5 cellular contexts compared by ENCODE assay signal in genomic region chr7:104059837-104060236, GRCh38.
DNase-seq lines count a peak whose midpoint lies in the region; ATAC-seq, FAIRE-seq and TF ChIP-seq lines count a peak whose summit lies in the region.
"Not testable (repeated sequence)": the region's sequence is repeated elsewhere in the genome, so short reads cannot be mapped to it uniquely, and the experiment has no call there.

No MANE protein-coding gene starts in this region.

- H3K9ac ChIP-seq in K562 (ENCODE audit: insufficient read depth in 1 of 2, low read depth in 2 of 2, low read length in 2 of 2); HepG2 (ENCODE audit: insufficient read depth, low read depth, low read length): not testable (repeated sequence)

- H3K36me3 ChIP-seq in Caco-2 (ENCODE audit: control insufficient read depth, insufficient read depth, low read length); K562 (ENCODE audit: control insufficient read depth, insufficient read depth, low read length); HepG2 (replicated peaks in 1 of 2; ENCODE audit: control insufficient read depth in 1 of 2, insufficient read depth in 2 of 2, low read length in 2 of 2): not testable (repeated sequence)

- H3K9me1 ChIP-seq in K562 (ENCODE audit: control insufficient read depth, insufficient read depth, low read length) = not testable (repeated sequence)

- not testable (repeated sequence) for DNase-seq in Caco-2; K562 (ENCODE audit: extremely low read depth in 1 of 4, low spot score in 3 of 4); HepG2 (ENCODE audit: low spot score)
- DNase-seq in M059J (ENCODE audit: low read depth) = peak; percentile 1
- peak; percentile 26 for DNase-seq in glomerular visceral epithelial cell (ENCODE audit: extremely low spot score)

- not testable (repeated sequence) for TF ChIP-seq EP300 in K562 (IDR thresholded peaks at IDR 0.05; ENCODE audit: low read length); HepG2 (IDR thresholded peaks at IDR 0.05; ENCODE audit: low read depth in 2 of 2, low read length in 2 of 2); HepG2 (CRISPR knock-in tag; IDR thresholded peaks at IDR 0.05; ENCODE audit: borderline replicate concordance)

- H3K27ac ChIP-seq in K562 (ENCODE audit: extremely low read depth, low read depth, low read length); HepG2 (ENCODE audit: extremely low read length, insufficient read depth, low read length): not testable (repeated sequence)

- H3K9me3 Mint-ChIP-seq in Caco-2 (ENCODE audit: unreplicated experiment) = peaks cover 29% of the 10 kb centered on the region

- H3K4me1 ChIP-seq in Caco-2 (peaks cover 11% of the 10 kb centered on the region), HepG2 (ENCODE audit: insufficient read depth, low read length) (peaks cover 64% of the 10 kb centered on the region)
- not testable (repeated sequence) for H3K4me1 ChIP-seq in K562 (replicated peaks in 1 of 2; ENCODE audit: control insufficient read depth in 2 of 2, insufficient read depth in 2 of 2, low read length in 2 of 2)

- not testable (repeated sequence) for H3K27me3 Mint-ChIP-seq in Caco-2 (ENCODE audit: insufficient read depth, unreplicated experiment)

- not testable (repeated sequence) for ATAC-seq in K562, HepG2

- BruUV-seq in Caco-2 (replicated peaks; lab: Mats Ljungman, UMichigan); K562 (replicated peaks; lab: Mats Ljungman, UMichigan); HepG2 (replicated peaks; lab: Mats Ljungman, UMichigan): not testable (repeated sequence)

- H3K36me3 Mint-ChIP-seq in Caco-2 (ENCODE audit: insufficient read depth, unreplicated experiment) = not testable (repeated sequence)

- WGBS in K562 (ENCODE audit: insufficient coverage, low coverage, missing lambda C conversion rate) = 20% methylated on average over 8 of the region's 8 CpGs
- WGBS in HepG2 (ENCODE audit: low lambda C conversion rate) = 75% methylated on average over 8 of the region's 8 CpGs

- 0 out of 2 replicates have a peak overlapping the region, but pooled peaks have one; percentile 3 for H2AFZ ChIP-seq in K562 (ENCODE audit: low read depth, low read length)
- not testable (repeated sequence) for H2AFZ ChIP-seq in HepG2 (ENCODE audit: low read length)

- H3K4me3 Mint-ChIP-seq in Caco-2 (ENCODE audit: unreplicated experiment) = not testable (repeated sequence)

- TF ChIP-seq RAD21 in K562 (CRISPR knock-in tag; conservative IDR thresholded peaks at IDR 0.05 in 1 of 2, IDR thresholded peaks at IDR 0.05 in 1 of 2); HepG2 (CRISPR knock-in tag; IDR thresholded peaks at IDR 0.05): not testable (repeated sequence)

- not testable (repeated sequence) for TF ChIP-seq CTCF in Caco-2 (IDR thresholded peaks at IDR 0.05; ENCODE audit: insufficient read depth in 1 of 2, low read depth in 1 of 2, low read length in 1 of 2, severe bottlenecking in 1 of 2, unreplicated experiment in 1 of 2); K562 (IDR thresholded peaks at IDR 0.05 in 2 of 3, conservative IDR thresholded peaks at IDR 0.05 in 1 of 3; ENCODE audit: insufficient read depth in 2 of 3, low read depth in 1 of 3, low read length in 3 of 3); HepG2 (CRISPR knock-in tag; IDR thresholded peaks at IDR 0.05)

- intact Hi-C loops in Caco-2 (cut with micrococcal nuclease; ENCODE audit: unreplicated experiment) = loop anchor here (10.0 kb wide), 1 partner anchor 485 kb away; no protein-coding TSS in a partner anchor
- intact Hi-C loops in K562 (cut with micrococcal nuclease); HepG2 (cut with micrococcal nuclease; ENCODE audit: unreplicated experiment): not testable (repeated sequence)

- H3K4me2 ChIP-seq in K562 (ENCODE audit: insufficient read depth, low read length) = not testable (repeated sequence)
- peak overlapping the region; percentile 53; the same call in 1 of the 2 replicates for H3K4me2 ChIP-seq in HepG2 (ENCODE audit: low read depth, low read length)

- POLR2A ChIA-PET in Caco-2 (lab: Charles Lee); K562 (lab: Yijun Ruan, JAX): not testable (repeated sequence)
- POLR2A ChIA-PET in HepG2 (lab: Yijun Ruan, JAX) = interaction anchor here (1.1 to 2.4 kb wide), 5 partner anchors 9 to 73 kb away, joined by 3 to 6 read pairs (median 4); partner anchors contain the start of gene RELN

- H3K27ac Mint-ChIP-seq in Caco-2 (ENCODE audit: unreplicated experiment) = peak overlapping the region; percentile 13

- in situ Hi-C loops in K562 (cut with MboI); HepG2 (cut with HindIII; ENCODE audit: extremely low pct_ligation_motif_present, low pct_unique_long_range_greater_than_20kb): not testable (repeated sequence)

- CTCF ChIA-PET in Caco-2 (lab: Charles Lee) = interaction anchor here (0.7 kb wide), 1 partner anchor 354 kb away, joined by 3 read pairs; no protein-coding TSS in a partner anchor
- CTCF ChIA-PET in K562 (lab: Yijun Ruan, JAX; ENCODE audit: low intra/inter-chr PET ratio); HepG2 (lab: Yijun Ruan, JAX; ENCODE audit: low intra/inter-chr PET ratio, low total read pairs): not testable (repeated sequence)

- not testable (repeated sequence) for H4K20me1 ChIP-seq in K562 (replicated peaks; ENCODE audit: control insufficient read depth, insufficient read depth, low read length); HepG2 (ENCODE audit: insufficient read depth, low read length)

- H3K9me3 ChIP-seq in Caco-2 = peaks cover 11% of the 10 kb centered on the region; the same call in 1 of the 2 replicates
- not testable (repeated sequence) for H3K9me3 ChIP-seq in K562 (replicated peaks; ENCODE audit: control insufficient read depth, insufficient read depth, low read depth, low read length); HepG2 (ENCODE audit: low read length)

- not testable (repeated sequence) for FAIRE-seq in K562 (lab: Jason Lieb, UNC); HepG2 (lab: Jason Lieb, UNC)

- not testable (repeated sequence) for TF ChIP-seq POLR2A in K562 (conservative IDR thresholded peaks at IDR 0.05); HepG2 (IDR thresholded peaks at IDR 0.05; ENCODE audit: insufficient read depth in 1 of 2, low read depth in 2 of 2, low read length in 2 of 2)

- not testable (repeated sequence) for H3K79me2 ChIP-seq in K562 (ENCODE audit: control insufficient read depth, insufficient read depth, low read length); HepG2 (ENCODE audit: insufficient read depth, low read length)

- H3K27me3 ChIP-seq in Caco-2 (replicated peaks; ENCODE audit: control insufficient read depth, insufficient read depth, low read length); K562 (ENCODE audit: control insufficient read depth in 2 of 2, insufficient read depth in 2 of 2, low read length in 2 of 2); HepG2 (ENCODE audit: control insufficient read depth in 1 of 2, insufficient read depth in 2 of 2, low read length in 2 of 2): not testable (repeated sequence)

- not testable (repeated sequence) for H3K4me3 ChIP-seq in Caco-2 (ENCODE audit: low read depth, low read length); K562; HepG2 (replicated peaks in 1 of 3; ENCODE audit: insufficient read depth in 1 of 3, low read depth in 2 of 3, low read length in 3 of 3)

- not testable (repeated sequence) for H3K4me1 Mint-ChIP-seq in Caco-2 (ENCODE audit: low read depth, unreplicated experiment)

TF ChIP-seq in HepG2, 621 proteins besides CTCF, POLR2A, EP300 and RAD21:
- TF ChIP-seq THRA (CRISPR knock-in tag; IDR thresholded peaks at IDR 0.05; ENCODE audit: borderline replicate concordance) (peak; percentile 79; the same call in 1 of the 2 replicates), RXRB (CRISPR knock-in tag; IDR thresholded peaks at IDR 0.05; ENCODE audit: borderline replicate concordance) (peak; percentile 51; the same call in 1 of the 2 replicates)
